Comparison of ENCODE assay signal across 1 cellular context in genomic region chr7:154302380-154302779, GRCh38.
A peak's percentile ranks its signal among the peaks of the same experiment; 100 is the strongest.
TF ChIP-seq lines count a peak whose summit lies in the region.

No MANE protein-coding gene starts in this region.

TF ChIP-seq in HepG2, 621 proteins besides CTCF, POLR2A, EP300 and RAD21 (continued from another document):
- TF ChIP-seq, protein P1, sequence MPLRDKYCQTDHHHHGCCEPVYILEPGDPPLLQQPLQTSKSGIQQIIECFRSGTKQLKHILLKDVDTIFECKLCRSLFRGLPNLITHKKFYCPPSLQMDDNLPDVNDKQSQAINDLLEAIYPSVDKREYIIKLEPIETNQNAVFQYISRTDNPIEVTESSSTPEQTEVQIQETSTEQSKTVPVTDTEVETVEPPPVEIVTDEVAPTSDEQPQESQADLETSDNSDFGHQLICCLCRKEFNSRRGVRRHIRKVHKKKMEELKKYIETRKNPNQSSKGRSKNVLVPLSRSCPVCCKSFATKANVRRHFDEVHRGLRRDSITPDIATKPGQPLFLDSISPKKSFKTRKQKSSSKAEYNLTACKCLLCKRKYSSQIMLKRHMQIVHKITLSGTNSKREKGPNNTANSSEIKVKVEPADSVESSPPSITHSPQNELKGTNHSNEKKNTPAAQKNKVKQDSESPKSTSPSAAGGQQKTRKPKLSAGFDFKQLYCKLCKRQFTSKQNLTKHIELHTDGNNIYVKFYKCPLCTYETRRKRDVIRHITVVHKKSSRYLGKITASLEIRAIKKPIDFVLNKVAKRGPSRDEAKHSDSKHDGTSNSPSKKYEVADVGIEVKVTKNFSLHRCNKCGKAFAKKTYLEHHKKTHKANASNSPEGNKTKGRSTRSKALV (CRISPR knock-in tag; IDR thresholded peaks at IDR 0.05), result no peak
- TF ChIP-seq FOSL2 (CRISPR knock-in tag; IDR thresholded peaks at IDR 0.05) (0 out of 2 replicates have a peak, but pooled peaks have one; percentile 8), SOX13 (IDR thresholded peaks at IDR 0.05) (no peak), SOX13 (CRISPR knock-in tag; conservative IDR thresholded peaks at IDR 0.05 in 1 of 2, IDR thresholded peaks at IDR 0.05 in 1 of 2) (peak in 1 of 2 experiments; percentile 43; a peak in 1 of 4 replicates), USF2 (IDR thresholded peaks at IDR 0.05; ENCODE audit: low read depth, low read length) (no peak), USF2 (CRISPR knock-in tag; IDR thresholded peaks at IDR 0.05; ENCODE audit: borderline replicate concordance) (no peak), SP5 (CRISPR knock-in tag; IDR thresholded peaks at IDR 0.05; ENCODE audit: borderline replicate concordance, low read depth) (no peak), U2AF2 (IDR thresholded peaks at IDR 0.05; ENCODE audit: low read depth, low read length) (no peak), MEF2D (CRISPR knock-in tag; IDR thresholded peaks at IDR 0.05) (no peak), SOX6 (IDR thresholded peaks at IDR 0.05) (no peak), SOX6 (CRISPR knock-in tag; IDR thresholded peaks at IDR 0.05) (0 out of 2 replicates have a peak, but pooled peaks have one; percentile 52), XBP1 (CRISPR knock-in tag; IDR thresholded peaks at IDR 0.05) (no peak), TRIM24 (CRISPR knock-in tag; IDR thresholded peaks at IDR 0.05) (no peak), ZBTB8A (CRISPR knock-in tag; IDR thresholded peaks at IDR 0.05; ENCODE audit: borderline replicate concordance, low read depth) (no peak), ZNF382 (CRISPR knock-in tag; IDR thresholded peaks at IDR 0.05; ENCODE audit: borderline replicate concordance) (no peak), DBP (CRISPR knock-in tag; IDR thresholded peaks at IDR 0.05; ENCODE audit: not compliant biosample characterization) (no peak), ZNF556 (CRISPR knock-in tag; IDR thresholded peaks at IDR 0.05; ENCODE audit: borderline replicate concordance) (no peak), MED1 (CRISPR knock-in tag; IDR thresholded peaks at IDR 0.05) (no peak), NFIB (CRISPR knock-in tag; IDR thresholded peaks at IDR 0.05; ENCODE audit: borderline replicate concordance) (no peak), ZNF776 (CRISPR knock-in tag; IDR thresholded peaks at IDR 0.05) (no peak), ZNF24 (IDR thresholded peaks at IDR 0.05) (no peak), ZNF567 (CRISPR knock-in tag; IDR thresholded peaks at IDR 0.05; ENCODE audit: borderline replicate concordance) (no peak), SAP130 (CRISPR knock-in tag; IDR thresholded peaks at IDR 0.05; ENCODE audit: low read depth) (no peak), ZFP41 (CRISPR knock-in tag; IDR thresholded peaks at IDR 0.05; ENCODE audit: borderline replicate concordance) (no peak), RFXAP (CRISPR knock-in tag; IDR thresholded peaks at IDR 0.05; ENCODE audit: borderline replicate concordance) (no peak), SKI (IDR thresholded peaks at IDR 0.05; ENCODE audit: partially characterized antibody) (no peak), ZNF207 (IDR thresholded peaks at IDR 0.05; ENCODE audit: borderline replicate concordance) (no peak), FOXA1 (IDR thresholded peaks at IDR 0.05) (0 out of 2 replicates have a peak, but pooled peaks have one; percentile 21), FOXA1 (CRISPR knock-in tag; IDR thresholded peaks at IDR 0.05) (peak; percentile 66), POGK (CRISPR knock-in tag; conservative IDR thresholded peaks at IDR 0.05) (no peak), EED (CRISPR knock-in tag; IDR thresholded peaks at IDR 0.05) (no peak), NR2F1 (CRISPR knock-in tag; IDR thresholded peaks at IDR 0.05) (no peak), ZBTB42 (CRISPR knock-in tag; IDR thresholded peaks at IDR 0.05) (no peak), DMTF1 (CRISPR knock-in tag; IDR thresholded peaks at IDR 0.05) (no peak), ZNF616 (CRISPR knock-in tag; IDR thresholded peaks at IDR 0.05; ENCODE audit: low read depth) (no peak), ZNF737 (CRISPR knock-in tag; IDR thresholded peaks at IDR 0.05; ENCODE audit: borderline replicate concordance) (no peak), PHF5A (CRISPR knock-in tag; IDR thresholded peaks at IDR 0.05; ENCODE audit: low read depth, unreplicated experiment) (no peak), ZMAT3 (CRISPR knock-in tag; conservative IDR thresholded peaks at IDR 0.05) (no peak), JUN (CRISPR knock-in tag; IDR thresholded peaks at IDR 0.05) (no peak), ZNF597 (CRISPR knock-in tag; IDR thresholded peaks at IDR 0.05) (no peak)
- TF ChIP-seq, protein P2, sequence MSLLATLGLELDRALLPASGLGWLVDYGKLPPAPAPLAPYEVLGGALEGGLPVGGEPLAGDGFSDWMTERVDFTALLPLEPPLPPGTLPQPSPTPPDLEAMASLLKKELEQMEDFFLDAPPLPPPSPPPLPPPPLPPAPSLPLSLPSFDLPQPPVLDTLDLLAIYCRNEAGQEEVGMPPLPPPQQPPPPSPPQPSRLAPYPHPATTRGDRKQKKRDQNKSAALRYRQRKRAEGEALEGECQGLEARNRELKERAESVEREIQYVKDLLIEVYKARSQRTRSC (CRISPR knock-in tag; IDR thresholded peaks at IDR 0.05; ENCODE audit: low read depth), result no peak
- TF ChIP-seq, protein P3, sequence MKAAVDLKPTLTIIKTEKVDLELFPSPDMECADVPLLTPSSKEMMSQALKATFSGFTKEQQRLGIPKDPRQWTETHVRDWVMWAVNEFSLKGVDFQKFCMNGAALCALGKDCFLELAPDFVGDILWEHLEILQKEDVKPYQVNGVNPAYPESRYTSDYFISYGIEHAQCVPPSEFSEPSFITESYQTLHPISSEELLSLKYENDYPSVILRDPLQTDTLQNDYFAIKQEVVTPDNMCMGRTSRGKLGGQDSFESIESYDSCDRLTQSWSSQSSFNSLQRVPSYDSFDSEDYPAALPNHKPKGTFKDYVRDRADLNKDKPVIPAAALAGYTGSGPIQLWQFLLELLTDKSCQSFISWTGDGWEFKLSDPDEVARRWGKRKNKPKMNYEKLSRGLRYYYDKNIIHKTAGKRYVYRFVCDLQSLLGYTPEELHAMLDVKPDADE (CRISPR knock-in tag; IDR thresholded peaks at IDR 0.05), result no peak
- TF ChIP-seq, protein P4, sequence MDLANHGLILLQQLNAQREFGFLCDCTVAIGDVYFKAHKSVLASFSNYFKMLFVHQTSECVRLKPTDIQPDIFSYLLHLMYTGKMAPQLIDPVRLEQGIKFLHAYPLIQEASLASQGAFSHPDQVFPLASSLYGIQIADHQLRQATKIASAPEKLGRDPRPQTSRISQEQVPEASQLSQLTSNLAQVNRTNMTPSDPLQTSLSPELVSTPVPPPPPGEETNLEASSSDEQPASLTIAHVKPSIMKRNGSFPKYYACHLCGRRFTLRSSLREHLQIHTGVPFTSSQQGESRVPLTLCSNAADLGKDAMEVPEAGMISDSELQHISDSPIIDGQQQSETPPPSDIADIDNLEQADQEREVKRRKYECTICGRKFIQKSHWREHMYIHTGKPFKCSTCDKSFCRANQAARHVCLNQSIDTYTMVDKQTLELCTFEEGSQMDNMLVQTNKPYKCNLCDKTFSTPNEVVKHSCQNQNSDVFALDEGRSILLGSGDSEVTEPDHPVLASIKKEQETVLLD (CRISPR knock-in tag; IDR thresholded peaks at IDR 0.05; ENCODE audit: low read depth), result no peak
